1 cellular context compared by ENCODE assay signal in the genomic region with DNA sequence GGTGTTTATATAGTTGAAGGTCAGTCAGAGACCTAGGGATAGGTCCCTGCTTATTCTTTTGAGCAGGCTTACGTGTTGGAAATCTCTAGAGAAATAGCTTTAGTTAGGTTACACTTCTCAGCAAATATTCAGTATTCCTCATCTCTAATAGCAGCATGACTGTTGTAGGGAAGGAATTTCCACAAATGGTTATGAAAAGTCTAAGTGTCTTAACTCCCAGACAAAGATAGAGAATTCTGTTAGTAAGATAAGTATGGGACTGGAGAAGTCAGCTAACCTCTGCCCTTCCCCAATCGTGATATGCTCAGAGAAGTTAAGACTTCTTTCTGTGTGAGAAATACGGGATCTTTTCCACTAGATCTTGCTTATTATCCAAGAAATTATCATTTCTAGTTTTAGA.
TF ChIP-seq lines count a peak whose summit lies in the region.

No MANE protein-coding gene starts in this region.

TF ChIP-seq in SK-N-SH treated with all-trans-retinoic acid at 6 μM for 48 hours, 23 proteins besides CTCF, POLR2A, EP300 and RAD21 (continued from another document):
- TF ChIP-seq, protein P1, sequence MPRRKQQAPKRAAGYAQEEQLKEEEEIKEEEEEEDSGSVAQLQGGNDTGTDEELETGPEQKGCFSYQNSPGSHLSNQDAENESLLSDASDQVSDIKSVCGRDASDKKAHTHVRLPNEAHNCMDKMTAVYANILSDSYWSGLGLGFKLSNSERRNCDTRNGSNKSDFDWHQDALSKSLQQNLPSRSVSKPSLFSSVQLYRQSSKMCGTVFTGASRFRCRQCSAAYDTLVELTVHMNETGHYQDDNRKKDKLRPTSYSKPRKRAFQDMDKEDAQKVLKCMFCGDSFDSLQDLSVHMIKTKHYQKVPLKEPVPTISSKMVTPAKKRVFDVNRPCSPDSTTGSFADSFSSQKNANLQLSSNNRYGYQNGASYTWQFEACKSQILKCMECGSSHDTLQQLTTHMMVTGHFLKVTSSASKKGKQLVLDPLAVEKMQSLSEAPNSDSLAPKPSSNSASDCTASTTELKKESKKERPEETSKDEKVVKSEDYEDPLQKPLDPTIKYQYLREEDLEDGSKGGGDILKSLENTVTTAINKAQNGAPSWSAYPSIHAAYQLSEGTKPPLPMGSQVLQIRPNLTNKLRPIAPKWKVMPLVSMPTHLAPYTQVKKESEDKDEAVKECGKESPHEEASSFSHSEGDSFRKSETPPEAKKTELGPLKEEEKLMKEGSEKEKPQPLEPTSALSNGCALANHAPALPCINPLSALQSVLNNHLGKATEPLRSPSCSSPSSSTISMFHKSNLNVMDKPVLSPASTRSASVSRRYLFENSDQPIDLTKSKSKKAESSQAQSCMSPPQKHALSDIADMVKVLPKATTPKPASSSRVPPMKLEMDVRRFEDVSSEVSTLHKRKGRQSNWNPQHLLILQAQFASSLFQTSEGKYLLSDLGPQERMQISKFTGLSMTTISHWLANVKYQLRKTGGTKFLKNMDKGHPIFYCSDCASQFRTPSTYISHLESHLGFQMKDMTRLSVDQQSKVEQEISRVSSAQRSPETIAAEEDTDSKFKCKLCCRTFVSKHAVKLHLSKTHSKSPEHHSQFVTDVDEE (CRISPR knock-in tag; IDR thresholded peaks at IDR 0.05), result no peak
- TF ChIP-seq, protein P2, sequence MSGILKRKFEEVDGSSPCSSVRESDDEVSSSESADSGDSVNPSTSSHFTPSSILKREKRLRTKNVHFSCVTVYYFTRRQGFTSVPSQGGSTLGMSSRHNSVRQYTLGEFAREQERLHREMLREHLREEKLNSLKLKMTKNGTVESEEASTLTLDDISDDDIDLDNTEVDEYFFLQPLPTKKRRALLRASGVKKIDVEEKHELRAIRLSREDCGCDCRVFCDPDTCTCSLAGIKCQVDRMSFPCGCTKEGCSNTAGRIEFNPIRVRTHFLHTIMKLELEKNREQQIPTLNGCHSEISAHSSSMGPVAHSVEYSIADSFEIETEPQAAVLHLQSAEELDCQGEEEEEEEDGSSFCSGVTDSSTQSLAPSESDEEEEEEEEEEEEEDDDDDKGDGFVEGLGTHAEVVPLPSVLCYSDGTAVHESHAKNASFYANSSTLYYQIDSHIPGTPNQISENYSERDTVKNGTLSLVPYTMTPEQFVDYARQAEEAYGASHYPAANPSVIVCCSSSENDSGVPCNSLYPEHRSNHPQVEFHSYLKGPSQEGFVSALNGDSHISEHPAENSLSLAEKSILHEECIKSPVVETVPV (CRISPR knock-in tag; IDR thresholded peaks at IDR 0.05), result no peak
- no peak for TF ChIP-seq ZC3H10 (CRISPR knock-in tag; IDR thresholded peaks at IDR 0.05)
- TF ChIP-seq, protein P3, sequence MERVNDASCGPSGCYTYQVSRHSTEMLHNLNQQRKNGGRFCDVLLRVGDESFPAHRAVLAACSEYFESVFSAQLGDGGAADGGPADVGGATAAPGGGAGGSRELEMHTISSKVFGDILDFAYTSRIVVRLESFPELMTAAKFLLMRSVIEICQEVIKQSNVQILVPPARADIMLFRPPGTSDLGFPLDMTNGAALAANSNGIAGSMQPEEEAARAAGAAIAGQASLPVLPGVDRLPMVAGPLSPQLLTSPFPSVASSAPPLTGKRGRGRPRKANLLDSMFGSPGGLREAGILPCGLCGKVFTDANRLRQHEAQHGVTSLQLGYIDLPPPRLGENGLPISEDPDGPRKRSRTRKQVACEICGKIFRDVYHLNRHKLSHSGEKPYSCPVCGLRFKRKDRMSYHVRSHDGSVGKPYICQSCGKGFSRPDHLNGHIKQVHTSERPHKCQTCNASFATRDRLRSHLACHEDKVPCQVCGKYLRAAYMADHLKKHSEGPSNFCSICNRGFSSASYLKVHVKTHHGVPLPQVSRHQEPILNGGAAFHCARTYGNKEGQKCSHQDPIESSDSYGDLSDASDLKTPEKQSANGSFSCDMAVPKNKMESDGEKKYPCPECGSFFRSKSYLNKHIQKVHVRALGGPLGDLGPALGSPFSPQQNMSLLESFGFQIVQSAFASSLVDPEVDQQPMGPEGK (CRISPR knock-in tag; IDR thresholded peaks at IDR 0.05; ENCODE audit: borderline replicate concordance), result no peak
- no peak for TF ChIP-seq OSR1 (CRISPR knock-in tag; IDR thresholded peaks at IDR 0.05)
- TF ChIP-seq ZNF565 (CRISPR knock-in tag; conservative IDR thresholded peaks at IDR 0.05; ENCODE audit: low read depth), result no peak
- TF ChIP-seq BACH2 (CRISPR knock-in tag; IDR thresholded peaks at IDR 0.05; ENCODE audit: borderline replicate concordance), result no peak
- TF ChIP-seq GLIS3 (CRISPR knock-in tag; IDR thresholded peaks at IDR 0.05), result no peak
- TF ChIP-seq ZFP3 (CRISPR knock-in tag; IDR thresholded peaks at IDR 0.05), result no peak
TF ChIP-seq in SK-N-SH treated with all-trans-retinoic acid at 6 μM for 48 hours: peak in this region for 0.
